In genomic region chr2:96174251-96175144, GRCh38 we compare ENCODE assay signal across 8 cellular contexts. TPM values are rescaled to one million over a fixed set of nuclear protein-coding genes. Genes with fewer than 3 reads are reported as not detected.
DNase-seq lines count a peak whose midpoint lies in the region; ATAC-seq and TF ChIP-seq lines count a peak whose summit lies in the region.

No MANE protein-coding gene starts in this region.

- intact Hi-C loops in activated CD8-positive, alpha-beta T cell treated with anti-CD3 and anti-CD28 coated beads for 36 hours (cut with micrococcal nuclease), result loop anchor here (1.0 kb wide), 1 partner anchor 35 kb away; no protein-coding TSS in a partner anchor

- no peaks in the 10 kb centered on the region for H3K36me3 Mint-ChIP-seq in activated CD8-positive, alpha-beta T cell treated with anti-CD3 and anti-CD28 coated beads for 36 hours (ENCODE audit: low read depth)
- H3K36me3 Mint-ChIP-seq in memory B cell, result no peaks in the 10 kb centered on the region

- ATAC-seq in GM18870 (IDR thresholded peaks at IDR 0.05; ENCODE audit: unreplicated experiment) (peak; percentile 47), HG03469 (IDR thresholded peaks at IDR 0.05; ENCODE audit: unreplicated experiment) (peak; percentile 55), memory B cell (ENCODE audit: low read depth) (peak; percentile 98)
- peak; percentile 99 for ATAC-seq in activated CD8-positive, alpha-beta T cell treated with anti-CD3 and anti-CD28 coated beads for 36 hours

- CTCF ChIA-PET in activated CD8-positive, alpha-beta T cell treated with anti-CD3 and anti-CD28 coated beads for 36 hours (lab: Charles Lee), result interaction anchor here (0.6 to 10.4 kb wide), 41 partner anchors 8 to 334 kb away, joined by 3 to 540 read pairs (median 7); partner anchors contain the start of genes ADRA2B, ANKRD36C, ASTL and CIAO1

- no peak overlapping the region for H3K4me3 ChIP-seq in AG09309 (ENCODE audit: control insufficient read depth, low read depth, low read length)

- peak; percentile 92 for TF ChIP-seq CTCF in AG09309 (IDR thresholded peaks at IDR 0.05; ENCODE audit: control insufficient read depth, insufficient read depth, low read depth, low read length, missing control alignments)
- peak; percentile 91 for TF ChIP-seq CTCF in activated CD8-positive, alpha-beta T cell treated with anti-CD3 and anti-CD28 coated beads for 36 hours (IDR thresholded peaks at IDR 0.05)

- H3K4me3 Mint-ChIP-seq in activated CD8-positive, alpha-beta T cell treated with anti-CD3 and anti-CD28 coated beads for 36 hours, result peak overlapping the region; percentile 29
- H3K4me3 Mint-ChIP-seq in memory B cell, result no peak overlapping the region

- peaks cover 3% of the 10 kb centered on the region for H3K9me3 Mint-ChIP-seq in activated CD8-positive, alpha-beta T cell treated with anti-CD3 and anti-CD28 coated beads for 36 hours
- no peaks in the 10 kb centered on the region for H3K9me3 Mint-ChIP-seq in memory B cell

- DNase-seq in AG09309 (ENCODE audit: low read depth) (peak; percentile 3), NCI-H82 treated with DMSO at 0.1 percent for 48 hours (lab: John Stamatoyannopoulos, UW; ENCODE audit: unreplicated experiment) (peak; percentile 83), ecto neural progenitor cell (ENCODE audit: low spot score) (peak; percentile 84), memory B cell (ENCODE audit: low spot score in 2 of 2) (peak; percentile 81 to 82)
- peak; percentile 92 for DNase-seq in activated CD8-positive, alpha-beta T cell treated with anti-CD3 and anti-CD28 coated beads for 36 hours
- DNase-seq in stimulated activated CD8-positive, alpha-beta memory T cell treated with anti-CD3 and anti-CD28 coated beads, Interleukin-15, amount 100 ng/mL, for 48 hours (ENCODE audit: low read depth in 2 of 2), result peak; percentile 68 to 70

- no peaks in the 10 kb centered on the region for H3K27me3 Mint-ChIP-seq in activated CD8-positive, alpha-beta T cell treated with anti-CD3 and anti-CD28 coated beads for 36 hours
- H3K27me3 Mint-ChIP-seq in memory B cell, result no peaks in the 10 kb centered on the region

- H3K27ac Mint-ChIP-seq in activated CD8-positive, alpha-beta T cell treated with anti-CD3 and anti-CD28 coated beads for 36 hours, result peak overlapping the region; percentile 70
- H3K27ac Mint-ChIP-seq in memory B cell, result no peak overlapping the region

- POLR2A ChIA-PET in activated CD8-positive, alpha-beta T cell treated with anti-CD3 and anti-CD28 coated beads for 36 hours (lab: Charles Lee), result interaction anchor here (0.6 to 4.5 kb wide), 13 partner anchors 10 to 64 kb away, joined by 3 to 109 read pairs (median 3); partner anchors contain the start of genes ASTL, DUSP2 and STARD7

- peaks cover 25% of the 10 kb centered on the region for H3K4me1 Mint-ChIP-seq in activated CD8-positive, alpha-beta T cell treated with anti-CD3 and anti-CD28 coated beads for 36 hours (ENCODE audit: low read depth)
- peaks cover 3% of the 10 kb centered on the region for H3K4me1 Mint-ChIP-seq in memory B cell

RNA-seq across cellular contexts. Expression of gene DUSP2, which starts 29.3 kb away (rescaled TPM):
- 100 to 1,000 TPM; 311 to 313 TPM for total RNA-seq in activated CD8-positive, alpha-beta T cell treated with anti-CD3 and anti-CD28 coated beads for 36 hours

RNA-seq across cellular contexts. Expression of gene STARD7, which starts 34.1 kb away (rescaled TPM):
- 100 to 1,000 TPM; 145 to 149 TPM for total RNA-seq in activated CD8-positive, alpha-beta T cell treated with anti-CD3 and anti-CD28 coated beads for 36 hours

RNA-seq across cellular contexts. Expression of gene ASTL, which starts 36.2 kb away (rescaled TPM):
- total RNA-seq in activated CD8-positive, alpha-beta T cell treated with anti-CD3 and anti-CD28 coated beads for 36 hours, result 1 to 10 TPM; 1.8 to 2.7 TPM

RNA-seq across cellular contexts. Expression of gene ADRA2B, which starts 58.1 kb away (rescaled TPM):
- total RNA-seq in activated CD8-positive, alpha-beta T cell treated with anti-CD3 and anti-CD28 coated beads for 36 hours, result under 1 TPM; 0.29 to 0.34 TPM

Comparison
In these comparisons a context has a peak if more than half of its experiments do, and no peak if none do; other contexts are left out.
1. DNase-seq: peak in every context shown above with its lines; median percentile 92 in activated CD8-positive, alpha-beta T cell treated with anti-CD3 and anti-CD28 coated beads for 36 hours; 84 in ecto neural progenitor cell; 83 in NCI-H82 treated with DMSO at 0.1 percent for 48 hours; 82 in memory B cell; 69 in stimulated activated CD8-positive, alpha-beta memory T cell treated with anti-CD3 and anti-CD28 coated beads, Interleukin-15, amount 100 ng/mL, for 48 hours; 3 in AG09309.
2. ATAC-seq: peak in every context shown above with its lines; median percentile 99 in activated CD8-positive, alpha-beta T cell treated with anti-CD3 and anti-CD28 coated beads for 36 hours; 98 in memory B cell; 55 in HG03469; 47 in GM18870.